Comparison of ENCODE assay signal across 28 cellular contexts in genomic region chr3:164186095-164186494, GRCh38.
"Had no signal": no experiment of that assay in that cellular context is flagged by ENCODE, and none has a peak within 500 bp of the region (broad histone marks: within the 10 kb centered on the region; RNA-seq: fewer than 3 reads in every experiment).

No MANE protein-coding gene starts in this region.

- H3K4me1 ChIP-seq: gastrocnemius medialis, pancreas, right lobe of liver, tibial nerve, upper lobe of left lung had no signal

- ATAC-seq: esophagus mucosa; gastrocnemius medialis; left lobe of liver; mucosa of descending colon; natural killer cell treated with Interleukin-12 subunit alpha and Interleukin-12 subunit beta and Interleukin-15 and Interleukin-18, amount 100 ng/mL, for 72 hours; pancreas; right lobe of liver; stimulated activated naive B cell treated with anti-CD40 and anti-IgM and Interleukin-4, amounts not matched to agents 10 μg/mL and 1 μg/mL and 100 μg/mL, for 72 hours had no signal

- H3K9me3 ChIP-seq: gastrocnemius medialis, mucosa of descending colon, neutrophil, pancreas, right lobe of liver, thoracic aorta, tibial nerve had no signal

- H3K4me3 ChIP-seq: dorsolateral prefrontal cortex, gastrocnemius medialis, lung, mucosa of descending colon, pancreas, right lobe of liver, thoracic aorta, tibial nerve, upper lobe of left lung had no signal

- H3K27me3 Mint-ChIP-seq: memory B cell; naive B cell; natural killer cell treated with Interleukin-12 subunit alpha and Interleukin-12 subunit beta and Interleukin-15 and Interleukin-18, amount 100 ng/mL, for 72 hours; stimulated activated naive B cell treated with anti-CD40 and anti-IgM and Interleukin-4, amounts not matched to agents 10 μg/mL and 1 μg/mL and 100 μg/mL, for 72 hours; stimulated activated naive CD8-positive, alpha-beta T cell treated with anti-CD3 and anti-CD28 coated beads, Interleukin-15, Interleukin-2, amounts not matched to agents 100 ng/mL and 50 ng/mL, for 24 hours had no signal

- H3K27ac ChIP-seq: dorsolateral prefrontal cortex, epithelial cell of prostate, gastrocnemius medialis, neutrophil, pancreas, right lobe of liver, thoracic aorta, tibial nerve, upper lobe of left lung had no signal

- H3K27me3 ChIP-seq: dorsolateral prefrontal cortex, gastrocnemius medialis, neutrophil, pancreas, right lobe of liver, tibial nerve, upper lobe of left lung had no signal

- H3K4me3 Mint-ChIP-seq: memory B cell; mesothelial cell of epicardium; naive B cell; natural killer cell treated with Interleukin-12 subunit alpha and Interleukin-12 subunit beta and Interleukin-15 and Interleukin-18, amount 100 ng/mL, for 72 hours; neural crest cell; stimulated activated naive B cell treated with anti-CD40 and anti-IgM and Interleukin-4, amounts not matched to agents 10 μg/mL and 1 μg/mL and 100 μg/mL, for 72 hours; stimulated activated naive CD8-positive, alpha-beta T cell treated with anti-CD3 and anti-CD28 coated beads, Interleukin-15, Interleukin-2, amounts not matched to agents 100 ng/mL and 50 ng/mL, for 24 hours had no signal

- H3K36me3 Mint-ChIP-seq: memory B cell; naive B cell; stimulated activated naive B cell treated with anti-CD40 and anti-IgM and Interleukin-4, amounts not matched to agents 10 μg/mL and 1 μg/mL and 100 μg/mL, for 72 hours had no signal

- H3K27ac Mint-ChIP-seq: memory B cell; mesothelial cell of epicardium; naive B cell; natural killer cell treated with Interleukin-12 subunit alpha and Interleukin-12 subunit beta and Interleukin-15 and Interleukin-18, amount 100 ng/mL, for 72 hours; stimulated activated naive B cell treated with anti-CD40 and anti-IgM and Interleukin-4, amounts not matched to agents 10 μg/mL and 1 μg/mL and 100 μg/mL, for 72 hours; stimulated activated naive CD8-positive, alpha-beta T cell treated with anti-CD3 and anti-CD28 coated beads, Interleukin-15, Interleukin-2, amounts not matched to agents 100 ng/mL and 50 ng/mL, for 24 hours had no signal

- DNase-seq: dorsolateral prefrontal cortex; effector CD4-positive, alpha-beta T cell; foreskin fibroblast; gastrocnemius medialis; head of caudate nucleus; kidney; mucosa of descending colon; naive B cell; pancreas; retina; right lobe of liver; small intestine; stimulated activated CD4-positive, alpha-beta T cell treated with anti-CD3 and anti-CD28 coated beads, Interleukin-15, amount 100 ng/mL, for 24 hours; stimulated activated CD4-positive, alpha-beta T cell treated with anti-CD3 and anti-CD28 coated beads, Interleukin-2, amount 100 ng/mL, for 48 hours; stimulated activated naive B cell treated with anti-CD40 and anti-IgM and Interleukin-4, amounts not matched to agents 10 μg/mL and 1 μg/mL and 100 μg/mL, for 72 hours; upper lobe of left lung had no signal

- H3K4me1 Mint-ChIP-seq: memory B cell; mesothelial cell of epicardium; naive B cell; neural crest cell; stimulated activated naive B cell treated with anti-CD40 and anti-IgM and Interleukin-4, amounts not matched to agents 10 μg/mL and 1 μg/mL and 100 μg/mL, for 72 hours had no signal

- H3K36me3 ChIP-seq: gastrocnemius medialis, neutrophil, pancreas, right lobe of liver, thoracic aorta, tibial nerve, upper lobe of left lung had no signal
